ENCODE assay signal across 10 cellular contexts in the genomic region with DNA sequence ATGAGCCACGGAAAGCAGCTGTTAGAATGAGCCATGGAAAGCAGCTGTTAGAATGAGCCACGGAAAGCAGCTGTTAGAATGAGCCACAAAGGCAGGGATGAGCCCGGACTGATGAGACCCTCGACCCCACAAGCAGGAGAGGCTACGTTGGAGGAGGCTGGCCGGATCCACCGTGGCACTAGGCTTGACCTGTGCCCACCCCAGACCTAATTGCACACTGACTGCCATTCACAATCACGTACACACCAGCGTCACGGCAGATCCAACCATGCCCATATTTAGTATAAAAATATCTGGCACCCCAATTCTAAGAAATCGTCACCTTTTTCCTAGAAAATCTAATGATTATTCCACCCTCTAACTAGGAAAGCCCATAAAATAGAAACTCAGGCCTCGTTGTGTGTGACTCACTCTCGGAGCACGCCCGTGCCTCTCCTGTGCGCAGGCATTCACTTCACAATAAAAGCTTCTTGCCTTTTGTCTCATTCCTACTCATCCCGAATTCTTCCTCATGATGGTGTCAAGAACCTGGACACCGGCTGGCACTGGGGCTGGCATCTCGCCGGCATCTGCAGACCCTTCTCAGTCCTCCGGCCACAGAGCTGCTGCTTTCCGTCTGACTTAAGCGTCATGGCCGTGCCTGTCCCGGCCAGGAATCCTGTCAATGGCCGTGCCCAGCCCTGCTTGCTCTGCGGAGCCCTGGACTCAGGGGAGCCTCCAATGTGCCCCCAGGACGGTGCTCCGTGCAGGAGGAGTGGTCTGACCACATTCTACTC. TPM values are rescaled to one million over a fixed set of nuclear protein-coding genes. Genes with fewer than 3 reads are reported as not detected.
DNase-seq lines count a peak whose midpoint lies in the region; ATAC-seq and TF ChIP-seq lines count a peak whose summit lies in the region.
"Had no signal": no experiment of that assay in that cellular context is flagged by ENCODE, and none has a peak within 500 bp of the region (broad histone marks: within the 10 kb centered on the region; RNA-seq: fewer than 3 reads in every experiment).

No MANE protein-coding gene starts in this region.

- TF ChIP-seq CTCF in adrenal gland (IDR thresholded peaks at IDR 0.05) (no peak), type B pancreatic cell (conservative IDR thresholded peaks at IDR 0.05) (no peak)

- H3K27ac ChIP-seq in adrenal gland: peak overlapping the region in 3 of 5 donors; percentile 57 to 71 (median 71)
- H3K27ac ChIP-seq: SK-N-MC had no signal

- peaks cover 36% of the 10 kb centered on the region for H3K4me1 Mint-ChIP-seq in type B pancreatic cell (ENCODE audit: unreplicated experiment)

- ATAC-seq in HG02678 (IDR thresholded peaks at IDR 0.05; ENCODE audit: unreplicated experiment) (no peak), HG02981 (IDR thresholded peaks at IDR 0.05; ENCODE audit: unreplicated experiment) (no peak)

- H3K27me3 Mint-ChIP-seq in type B pancreatic cell: peaks cover 10% of the 10 kb centered on the region

- peak overlapping the region; percentile 79 for H3K27ac Mint-ChIP-seq in type B pancreatic cell
- H3K27ac Mint-ChIP-seq: memory B cell had no signal

- no peaks in the 10 kb centered on the region for H3K36me3 ChIP-seq in adrenal gland (replicated peaks in 1 of 2)

- TF ChIP-seq POLR2A in adrenal gland (IDR thresholded peaks at IDR 0.05): no peak

- DNase-seq in NCI-H526 (lab: John Stamatoyannopoulos, UW) (peak; percentile 18 to 42), NCI-H526 treated with DMSO at 0.1 percent for 48 hours (lab: John Stamatoyannopoulos, UW) (no peak), adrenal gland (peak; percentile 53 to 80 (median 70)), inferior parietal cortex (ENCODE audit: extremely low spot score) (peak; percentile 29), type B pancreatic cell (ENCODE audit: extremely low spot score, unreplicated experiment) (no peak), UCSD-AML1 (lab: John Stamatoyannopoulos, UW; ENCODE audit: unreplicated experiment) (no peak)

- H3K4me1 ChIP-seq in adrenal gland (replicated peaks in 1 of 2): peaks cover 17 to 36% of the 10 kb centered on the region in 2 donors

- no peaks in the 10 kb centered on the region for H3K9me3 ChIP-seq in adrenal gland (replicated peaks in 1 of 3)

- no peaks in the 10 kb centered on the region for H3K36me3 Mint-ChIP-seq in type B pancreatic cell
- H3K36me3 Mint-ChIP-seq: memory B cell had no signal

- WGBS in adrenal gland, 4 donors: 25 to 38% (median 30%) methylated on average over 21 to 29 of the region's 29 CpGs

- H3K4me3 ChIP-seq in adrenal gland: peak overlapping the region in 1 of 4 donors; percentile 53
- H3K4me3 ChIP-seq: SK-N-MC had no signal

- intact Hi-C loops in adrenal gland (cut with DNase I): no loop called here

- H3K27me3 ChIP-seq in adrenal gland: no peaks in the 10 kb centered on the region

- H3K4me3 Mint-ChIP-seq in type B pancreatic cell: peak overlapping the region; percentile 77
- H3K4me3 Mint-ChIP-seq: memory B cell had no signal

- H3K9me3 Mint-ChIP-seq in type B pancreatic cell: no peaks in the 10 kb centered on the region
- H3K9me3 Mint-ChIP-seq: memory B cell had no signal

RNA-seq across cellular contexts. Expression of a gene that starts 5.5 kb away (rescaled TPM):
- 10 to 100 TPM in 5 of 8 donors, 1 to 10 TPM in 3; 3.4 to 24.3 (median 13.0) TPM for total RNA-seq in adrenal gland
- polyA plus RNA-seq in adrenal gland: 1 to 10 TPM; 1.4 to 4.3 (median 3.7) TPM
- total RNA-seq in type B pancreatic cell (ENCODE audit: low replicate concordance): 13.2 and 17.7 TPM in 2 replicates

RNA-seq across cellular contexts. Expression of a gene that starts 20.0 kb away (rescaled TPM):
- under 1 TPM in 1 of 8 donors, not detected in 7; 0.26 TPM for total RNA-seq in adrenal gland
- not detected for polyA plus RNA-seq in adrenal gland
- 0.14 TPM in 1 of 2 replicates, not detected in the other for total RNA-seq in type B pancreatic cell (ENCODE audit: low replicate concordance)

RNA-seq across cellular contexts. Expression of a gene that starts 21.6 kb away (rescaled TPM):
- total RNA-seq in adrenal gland (1 to 10 TPM in 6 of 8 donors, under 1 TPM in 1, not detected in 1; 0.83 to 4.1 (median 1.8) TPM), type B pancreatic cell (ENCODE audit: low replicate concordance) (1.4 and 1.6 TPM in 2 replicates)
- polyA plus RNA-seq in adrenal gland: 1 to 10 TPM in 2 of 3 donors, not detected in 1; 1.1 to 4.2 TPM

RNA-seq across cellular contexts. Expression of a gene that starts 32.5 kb away (rescaled TPM):
- total RNA-seq in adrenal gland (not detected), type B pancreatic cell (ENCODE audit: low replicate concordance) (0.21 and 0.97 TPM in 2 replicates)
- polyA plus RNA-seq in adrenal gland: not detected

Comparison
In these comparisons a context has a peak if more than half of its experiments do, and no peak if none do; other contexts are left out.
1. DNase-seq: peak in NCI-H526 (2 of 2), adrenal gland (7 of 7) and inferior parietal cortex (single experiment); none in NCI-H526 treated with DMSO at 0.1 percent for 48 hours (single experiment), type B pancreatic cell (single experiment) and UCSD-AML1 (single experiment).